In genomic region chr11:123194308-123195181, GRCh38 we compare ENCODE assay signal across 8 cellular contexts. TPM values are rescaled to one million over a fixed set of nuclear protein-coding genes. Genes with fewer than 3 reads are reported as not detected.
A peak's percentile ranks its signal among the peaks of the same experiment; 100 is the strongest.
DNase-seq lines count a peak whose midpoint lies in the region; ATAC-seq, FAIRE-seq and TF ChIP-seq lines count a peak whose summit lies in the region.

No MANE protein-coding gene starts in this region.

- H3K79me2 ChIP-seq in HepG2 (ENCODE audit: insufficient read depth, low read length), result no peaks in the 10 kb centered on the region

- no peak overlapping the region for H3K27ac Mint-ChIP-seq in activated T-helper 1 cell treated with anti-CD3 and anti-CD28 coated beads, Interleukin-12 subunit alpha, Interleukin-12 subunit beta, Interleukin-2, Interleukin-4 antibody, amounts not matched to agents 30 ng/mL and 10 ng/mL and 1 ng/mL, durations not matched to agents 14 hours and 24 hours and 36 hours

- no peaks in the 10 kb centered on the region for H3K9me3 Mint-ChIP-seq in activated T-helper 1 cell treated with anti-CD3 and anti-CD28 coated beads, Interleukin-12 subunit alpha, Interleukin-12 subunit beta, Interleukin-2, Interleukin-4 antibody, amounts not matched to agents 30 ng/mL and 10 ng/mL and 1 ng/mL, durations not matched to agents 14 hours and 24 hours and 36 hours

- FAIRE-seq in HepG2 (lab: Jason Lieb, UNC), result no peak

- H3K4me3 Mint-ChIP-seq in activated T-helper 1 cell treated with anti-CD3 and anti-CD28 coated beads, Interleukin-12 subunit alpha, Interleukin-12 subunit beta, Interleukin-2, Interleukin-4 antibody, amounts not matched to agents 30 ng/mL and 10 ng/mL and 1 ng/mL, durations not matched to agents 14 hours and 24 hours and 36 hours, result no peak overlapping the region

- no peak for TF ChIP-seq POLR2A in HepG2 (IDR thresholded peaks at IDR 0.05; ENCODE audit: insufficient read depth in 1 of 2, low read depth in 2 of 2, low read length in 2 of 2)
- no peak for TF ChIP-seq POLR2A in right lobe of liver (IDR thresholded peaks at IDR 0.05)
- TF ChIP-seq POLR2A in tibial nerve (IDR thresholded peaks at IDR 0.05), result peak in 1 of 2 donors; percentile 11

- H3K9me3 ChIP-seq in HepG2 (ENCODE audit: low read length), result no peaks in the 10 kb centered on the region
- no peaks in the 10 kb centered on the region for H3K9me3 ChIP-seq in right lobe of liver
- no peaks in the 10 kb centered on the region for H3K9me3 ChIP-seq in tibial nerve

- 15% methylated on average over 33 of the region's 53 CpGs for WGBS in HepG2 (ENCODE audit: low lambda C conversion rate)
- WGBS in right lobe of liver (ENCODE audit: insufficient coverage, low coverage, low lambda C conversion rate, missing lambda C conversion rate), result 5% methylated on average over 23 of the region's 53 CpGs
- 7 to 10% methylated on average over 32 to 36 of the region's 53 CpGs for WGBS in tibial nerve, 2 donors

- TF ChIP-seq CTCF in HepG2 (CRISPR knock-in tag; IDR thresholded peaks at IDR 0.05) (no peak), right lobe of liver (IDR thresholded peaks at IDR 0.05) (no peak), brain microvascular endothelial cell (IDR thresholded peaks at IDR 0.05; ENCODE audit: low read depth, low read length, missing control alignments) (no peak), tibial nerve (IDR thresholded peaks at IDR 0.05) (no peak)

- TF ChIP-seq EP300 in HepG2 (IDR thresholded peaks at IDR 0.05; ENCODE audit: low read depth in 2 of 2, low read length in 2 of 2) (no peak), HepG2 (CRISPR knock-in tag; IDR thresholded peaks at IDR 0.05; ENCODE audit: borderline replicate concordance) (no peak), tibial nerve (IDR thresholded peaks at IDR 0.05) (no peak)

- no peak for TF ChIP-seq RAD21 in HepG2 (CRISPR knock-in tag; IDR thresholded peaks at IDR 0.05)

- BruUV-seq in HepG2 (replicated peaks; lab: Mats Ljungman, UMichigan), result no TSS peak

- no peaks in the 10 kb centered on the region for H3K4me1 ChIP-seq in HepG2 (ENCODE audit: insufficient read depth, low read length)
- H3K4me1 ChIP-seq in right lobe of liver, result no peaks in the 10 kb centered on the region
- peaks cover 0 to 39% (median 10%) of the 10 kb centered on the region in 4 donors for H3K4me1 ChIP-seq in tibial nerve

- H3K4me1 Mint-ChIP-seq in activated T-helper 1 cell treated with anti-CD3 and anti-CD28 coated beads, Interleukin-12 subunit alpha, Interleukin-12 subunit beta, Interleukin-2, Interleukin-4 antibody, amounts not matched to agents 30 ng/mL and 10 ng/mL and 1 ng/mL, durations not matched to agents 14 hours and 24 hours and 36 hours (ENCODE audit: low read depth), result peaks cover 13% of the 10 kb centered on the region

- intact Hi-C loops in HepG2 (cut with micrococcal nuclease; ENCODE audit: unreplicated experiment), result no loop called here
- intact Hi-C loops in right lobe of liver (cut with DNase I), result no loop called here
- intact Hi-C loops in left colon (cut with DNase I, micrococcal nuclease), result no loop called here
- intact Hi-C loops in activated T-helper 1 cell treated with anti-CD3 and anti-CD28 coated beads, Interleukin-12 subunit alpha, Interleukin-12 subunit beta, Interleukin-2, Interleukin-4 antibody, amounts not matched to agents 30 ng/mL and 10 ng/mL and 1 ng/mL, durations not matched to agents 14 hours and 24 hours and 36 hours (cut with micrococcal nuclease), result no loop called here

- H3K27ac ChIP-seq in HepG2 (ENCODE audit: extremely low read length, insufficient read depth, low read length), result no peak overlapping the region
- no peak overlapping the region for H3K27ac ChIP-seq in right lobe of liver
- H3K27ac ChIP-seq in brain microvascular endothelial cell, result peak overlapping the region; percentile 1
- H3K27ac ChIP-seq in tibial nerve, result peak overlapping the region; percentile 57 to 89 (median 77)

- in situ Hi-C loops in HepG2 (cut with HindIII; ENCODE audit: extremely low pct_ligation_motif_present, low pct_unique_long_range_greater_than_20kb) (no loop called here), brain microvascular endothelial cell (cut with HindIII; ENCODE audit: low pct_ligation_motif_present, low sequenced_read_pairs) (no loop called here)

- H3K36me3 ChIP-seq in HepG2 (replicated peaks in 1 of 2; ENCODE audit: control insufficient read depth in 1 of 2, insufficient read depth in 2 of 2, low read length in 2 of 2), result no peaks in the 10 kb centered on the region
- no peaks in the 10 kb centered on the region for H3K36me3 ChIP-seq in right lobe of liver
- H3K36me3 ChIP-seq in brain microvascular endothelial cell (replicated peaks), result no peaks in the 10 kb centered on the region
- no peaks in the 10 kb centered on the region for H3K36me3 ChIP-seq in tibial nerve

- H3K27me3 ChIP-seq in HepG2 (ENCODE audit: control insufficient read depth in 1 of 2, insufficient read depth in 2 of 2, low read length in 2 of 2) (peaks cover 4 to 64% of the 10 kb centered on the region in 2 experiments), right lobe of liver (peaks cover 0 to 16% of the 10 kb centered on the region in 2 donors), brain microvascular endothelial cell (replicated peaks) (no peaks in the 10 kb centered on the region), tibial nerve (peaks cover 0 to 57% of the 10 kb centered on the region in 2 donors)

- ATAC-seq in HepG2 (peak; percentile 34; the same call in 2 of the 3 replicates), right lobe of liver (no peak), left colon (peak; percentile 64), HG03442 (IDR thresholded peaks at IDR 0.05; ENCODE audit: unreplicated experiment) (no peak)

- peaks cover 78% of the 10 kb centered on the region for H3K27me3 Mint-ChIP-seq in activated T-helper 1 cell treated with anti-CD3 and anti-CD28 coated beads, Interleukin-12 subunit alpha, Interleukin-12 subunit beta, Interleukin-2, Interleukin-4 antibody, amounts not matched to agents 30 ng/mL and 10 ng/mL and 1 ng/mL, durations not matched to agents 14 hours and 24 hours and 36 hours (ENCODE audit: insufficient read depth)

- CTCF ChIA-PET in HepG2 (lab: Yijun Ruan, JAX; ENCODE audit: low intra/inter-chr PET ratio, low total read pairs), result no interaction called here

- no peak overlapping the region for H3K9ac ChIP-seq in HepG2 (ENCODE audit: insufficient read depth, low read depth, low read length)

- POLR2A ChIA-PET in HepG2 (lab: Yijun Ruan, JAX), result no interaction called here

- DNase-seq in HepG2 (ENCODE audit: low spot score) (no peak), right lobe of liver (no peak), brain microvascular endothelial cell (no peak), left colon (no peak), tibial nerve (ENCODE audit: low spot score in 2 of 2) (no peak), medulla oblongata (ENCODE audit: extremely low spot score) (no peak)
- DNase-seq in activated T-helper 1 cell treated with anti-CD3 and anti-CD28 coated beads, Interleukin-12 subunit alpha, Interleukin-12 subunit beta, Interleukin-2, Interleukin-4 antibody, amounts not matched to agents 30 ng/mL and 10 ng/mL and 1 ng/mL, durations not matched to agents 14 hours and 24 hours and 36 hours (ENCODE audit: low spot score), result no peak

- H3K4me3 ChIP-seq in HepG2 (replicated peaks in 1 of 3; ENCODE audit: insufficient read depth in 1 of 3, low read depth in 2 of 3, low read length in 3 of 3), result no peak overlapping the region
- no peak overlapping the region for H3K4me3 ChIP-seq in right lobe of liver
- peak overlapping the region; percentile 76 for H3K4me3 ChIP-seq in brain microvascular endothelial cell (ENCODE audit: low read depth, low read length)
- peak overlapping the region; percentile 24 to 61 (median 40) for H3K4me3 ChIP-seq in tibial nerve

- no peaks in the 10 kb centered on the region for H3K36me3 Mint-ChIP-seq in activated T-helper 1 cell treated with anti-CD3 and anti-CD28 coated beads, Interleukin-12 subunit alpha, Interleukin-12 subunit beta, Interleukin-2, Interleukin-4 antibody, amounts not matched to agents 30 ng/mL and 10 ng/mL and 1 ng/mL, durations not matched to agents 14 hours and 24 hours and 36 hours (ENCODE audit: low read depth)

- H2AFZ ChIP-seq in HepG2 (ENCODE audit: low read length), result no peak overlapping the region

- H4K20me1 ChIP-seq in HepG2 (ENCODE audit: insufficient read depth, low read length), result no peaks in the 10 kb centered on the region

- H3K4me2 ChIP-seq in HepG2 (ENCODE audit: low read depth, low read length), result no peak overlapping the region

TF ChIP-seq in HepG2, 621 proteins besides CTCF, POLR2A, EP300 and RAD21:
- TF ChIP-seq RBM39 (IDR thresholded peaks at IDR 0.05; ENCODE audit: low read depth, low read length, poor library complexity, severe bottlenecking), result no peak
- TF ChIP-seq YEATS2 (CRISPR knock-in tag; IDR thresholded peaks at IDR 0.05; ENCODE audit: borderline replicate concordance), result no peak

RNA-seq across cellular contexts. Expression of gene CLMP, which starts 0.5 kb away (rescaled TPM):
- total RNA-seq in HepG2 (2016; rRNA removed; fragmentation: Illumina TruSeq; extraction: Trizol) (not detected in 2 replicates), right lobe of liver (1 to 10 TPM in 1 of 6 experiments, under 1 TPM in 5; 0.17 to 1.2 (median 0.51) TPM), left colon (10 to 100 TPM in 1 of 2 donors, 1 to 10 TPM in 1; 6.7 to 13.2 TPM), tibial nerve (10 to 100 TPM; 82.5 to 98.6 (median 89.7) TPM)
- not detected in 2 replicates for total RNA-seq in HepG2 (2016; cell fraction: cytosol; rRNA removed; fragmentation: Illumina TruSeq; extraction: Trizol; ENCODE audit: low read depth)
- not detected in 2 replicates for total RNA-seq in HepG2 (2016; cell fraction: insoluble cytoplasmic fraction; rRNA removed; fragmentation: Illumina TruSeq; extraction: Trizol)
- total RNA-seq in HepG2 (2016; cell fraction: membrane; rRNA removed; fragmentation: Illumina TruSeq; extraction: Trizol), result not detected in 2 replicates
- not detected in 2 replicates for total RNA-seq in HepG2 (2016; cell fraction: nucleus; rRNA removed; fragmentation: Illumina TruSeq; extraction: Trizol)
- not detected in 2 replicates for polyA plus RNA-seq in HepG2 (2011; rRNA removed)
- not detected in 2 replicates for polyA plus RNA-seq in HepG2 (2011; cell fraction: cytosol; rRNA removed)
- not detected in 2 replicates for polyA plus RNA-seq in HepG2 (2011; cell fraction: nucleus; rRNA removed)
- not detected in 2 replicates for polyA plus RNA-seq in HepG2 (2012)
- not detected in 2 replicates for polyA plus RNA-seq in HepG2 (2016; cell fraction: cytosol; fragmentation: Illumina TruSeq; extraction: Trizol; ENCODE audit: low read depth)
- polyA plus RNA-seq in HepG2 (2016; cell fraction: insoluble cytoplasmic fraction; fragmentation: Illumina TruSeq; extraction: Trizol; ENCODE audit: low read depth), result not detected in 2 replicates
- polyA plus RNA-seq in HepG2 (2016; cell fraction: membrane; fragmentation: Illumina TruSeq; extraction: Trizol; ENCODE audit: low read depth), result not detected in 2 replicates
- not detected in 2 replicates for polyA plus RNA-seq in HepG2 (2016; cell fraction: nucleus; fragmentation: Illumina TruSeq; extraction: Trizol; ENCODE audit: insufficient read depth, low read depth)
- 64.2 TPM in 1 of 2 replicates, not detected in the other for polyA minus RNA-seq in HepG2 (2011; rRNA and poly(A)+ RNA removed; ENCODE audit: low replicate concordance)
- polyA minus RNA-seq in HepG2 (2011; cell fraction: cytosol; rRNA and poly(A)+ RNA removed), result not detected in 2 replicates
- 0.64 TPM in 1 of 2 replicates, not detected in the other for polyA minus RNA-seq in HepG2 (2011; cell fraction: nucleus; rRNA and poly(A)+ RNA removed)
- total RNA-seq in activated T-helper 1 cell treated with anti-CD3 and anti-CD28 coated beads, Interleukin-12 subunit alpha, Interleukin-12 subunit beta, Interleukin-2, Interleukin-4 antibody, amounts not matched to agents 30 ng/mL and 10 ng/mL and 1 ng/mL, durations not matched to agents 14 hours and 24 hours and 36 hours, result not detected in 2 replicates

Comparison
In these comparisons a context has a peak if more than half of its experiments do, and no peak if none do; other contexts are left out.
1. ATAC-seq: peak in HepG2 (single experiment) and left colon (single experiment); none in right lobe of liver (0 of 4) and HG03442 (single experiment).
2. H3K27ac ChIP-seq: peak in brain microvascular endothelial cell (single experiment) and tibial nerve (4 of 4); none in HepG2 (single experiment) and right lobe of liver (0 of 3).
3. H3K4me3 ChIP-seq: peak in brain microvascular endothelial cell (single experiment) and tibial nerve (4 of 4); none in HepG2 (0 of 3) and right lobe of liver (0 of 3).
4. RNA of gene CLMP, which starts 0.5 kb away (total RNA-seq): 82.5 to 98.6 TPM in tibial nerve; 6.7 to 13.2 TPM in left colon, 0.17 to 1.2 TPM in right lobe of liver, not detected in activated T-helper 1 cell treated with anti-CD3 and anti-CD28 coated beads, Interleukin-12 subunit alpha, Interleukin-12 subunit beta, Interleukin-2, Interleukin-4 antibody, amounts not matched to agents 30 ng/mL and 10 ng/mL and 1 ng/mL, durations not matched to agents 14 hours and 24 hours and 36 hours and not detected in HepG2; every median in the first group is over 4 times any median in the second.